22 cellular contexts compared by ENCODE assay signal in genomic region chr2:149828506-149829210, GRCh38.
"Had no signal": no experiment of that assay in that cellular context is flagged by ENCODE, and none has a peak within 500 bp of the region (broad histone marks: within the 10 kb centered on the region; RNA-seq: fewer than 3 reads in every experiment).

No MANE protein-coding gene starts in this region.

- H3K36me3 ChIP-seq: left lung, lower lobe of right lung, transverse colon had no signal

- FAIRE-seq: colon, endometrium, frontal cortex, islet of Langerhans had no signal

- H3K27me3 ChIP-seq: left lung, testis, transverse colon had no signal

- DNase-seq: activated B cell treated with CpG ODN at 0.5 μM for 24 hours; activated CD4-positive, alpha-beta T cell treated with anti-CD3 and anti-CD28 coated beads, Interleukin-2, amount 50 U/mL, for 1 hour; activated CD8-positive, alpha-beta memory T cell treated with anti-CD3 and anti-CD28 coated beads, Interleukin-2, amount 10 ng/mL, durations not matched to agents 7 days and 5 days; activated CD8-positive, alpha-beta T cell treated with anti-CD3 and anti-CD28 coated beads for 36 hours; activated naive CD4-positive, alpha-beta T cell; activated T-cell treated with anti-CD3 and anti-CD28 coated beads, Interleukin-2, amount 50 U/mL, for 48 hours; anterior cingulate cortex; effector CD8-positive, alpha-beta T cell; left lung; lower lobe of right lung; mesendoderm; mucosa of descending colon; posterior cingulate gyrus; right cardiac atrium; stimulated activated CD4-positive, alpha-beta T cell treated with anti-CD3 and anti-CD28 coated beads, Interleukin-2, amount 100 ng/mL, for 48 hours; stimulated activated naive CD8-positive, alpha-beta T cell treated with anti-CD3 and anti-CD28 coated beads, Interleukin-15, Interleukin-2, amounts not matched to agents 100 U/mL and 50 U/mL, for 24 hours; testis; transverse colon had no signal

- H3K4me3 ChIP-seq: left lung, lower lobe of right lung, mucosa of descending colon, testis, transverse colon had no signal
